8 cellular contexts compared by ENCODE assay signal in genomic region chr10:46296086-46296485, GRCh38. TPM values are rescaled to one million over a fixed set of nuclear protein-coding genes. Genes with fewer than 3 reads are reported as not detected.
"Had no signal": no experiment of that assay in that cellular context is flagged by ENCODE, and none has a peak within 500 bp of the region (broad histone marks: within the 10 kb centered on the region; RNA-seq: fewer than 3 reads in every experiment).

No MANE protein-coding gene starts in this region.

RNA-seq across cellular contexts. Expression of gene ANTXRL, which starts 9.3 kb away (rescaled TPM):
- total RNA-seq: activated B cell treated with CpG ODN at 0.5 μM for 24 hours; activated CD4-positive, alpha-beta memory T cell treated with anti-CD3 and anti-CD28 coated beads for 36 hours; bronchial epithelial cell; NCI-H460; PC-3; Peyer's patch; SJSA1 had no signal
- polyA plus RNA-seq: SK-N-SH had no signal
